Comparison of ENCODE assay signal across 12 cellular contexts in the genomic region with DNA sequence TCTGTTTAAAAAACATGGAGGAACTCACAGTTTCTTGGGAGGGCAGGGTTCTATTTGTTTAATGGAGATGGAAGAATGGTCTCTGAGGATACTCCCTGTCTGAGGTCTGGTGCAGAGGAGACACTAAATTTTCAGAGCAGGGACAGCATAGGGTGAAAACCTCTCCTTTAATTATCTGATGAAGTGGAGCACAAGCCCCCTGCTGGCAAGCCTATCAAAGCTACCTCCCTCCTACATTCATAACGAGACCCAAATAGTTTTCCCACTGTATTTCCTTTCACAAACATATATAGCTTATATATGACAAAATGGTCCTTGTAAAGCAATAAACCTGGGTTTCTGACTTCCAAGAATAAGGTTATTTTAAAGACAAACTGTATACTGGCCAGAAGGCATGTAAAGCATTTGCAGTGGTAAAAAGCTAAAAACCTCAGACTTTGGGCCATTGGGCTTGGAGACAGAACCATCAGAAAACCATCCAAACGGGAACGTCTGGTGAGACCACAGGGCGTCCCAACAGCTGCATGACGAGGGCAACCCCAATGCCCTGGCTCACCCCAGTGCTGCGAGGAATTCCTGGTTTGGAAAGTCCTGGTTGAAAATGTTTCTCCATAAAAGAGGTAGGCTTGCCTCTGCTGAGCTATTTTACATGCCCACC.
DNase-seq lines count a peak whose midpoint lies in the region; ATAC-seq and TF ChIP-seq lines count a peak whose summit lies in the region.
"Had no signal": no experiment of that assay in that cellular context is flagged by ENCODE, and none has a peak within 500 bp of the region (broad histone marks: within the 10 kb centered on the region; RNA-seq: fewer than 3 reads in every experiment).

No MANE protein-coding gene starts in this region.

- POLR2A ChIA-PET in BJ (lab: Charles Lee) (no interaction called here), RWPE1 (lab: Yijun Ruan, JAX; ENCODE audit: low non-redundant PET) (no interaction called here)

- CTCF ChIA-PET in BJ (lab: Yijun Ruan, JAX) = interaction anchor here (1.6 kb wide), 1 partner anchor 116 kb away, joined by 3 read pairs; no protein-coding TSS in a partner anchor
- CTCF ChIA-PET in RWPE1 (lab: Yijun Ruan, JAX) = interaction anchor here (0.5 to 1.5 kb wide), 6 partner anchors 19 to 476 kb away, joined by 3 to 5 read pairs (median 4); no protein-coding TSS in a partner anchor

- H3K27me3 ChIP-seq in BJ (ENCODE audit: control insufficient read depth, insufficient read depth, low read length) = no peaks in the 10 kb centered on the region
- H3K27me3 ChIP-seq in foreskin keratinocyte = no peaks in the 10 kb centered on the region
- H3K27me3 ChIP-seq in testis = no peaks in the 10 kb centered on the region
- H3K27me3 ChIP-seq: body of pancreas, uterus had no signal

- in situ Hi-C loops in GM13977 (cut with MboI; ENCODE audit: low pct_unique_long_range_greater_than_20kb, low sequenced_read_pairs, unreplicated experiment) = no loop called here

- no peak for DNase-seq in BJ (ENCODE audit: low read depth)
- DNase-seq in GM13977 (ENCODE audit: low spot score) = no peak
- peak; percentile 26 for DNase-seq in RWPE1 (ENCODE audit: low spot score)
- no peak for DNase-seq in foreskin keratinocyte
- DNase-seq in SW480 (ENCODE audit: low spot score) = no peak
- DNase-seq in germinal center (ENCODE audit: low spot score) = no peak
- DNase-seq in testis = no peak
- DNase-seq in ureter (ENCODE audit: low spot score) = no peak
- DNase-seq: activated effector memory CD4-positive, alpha-beta T cell treated with anti-CD3 and anti-CD28 coated beads, Interleukin-2, amount 50 U/mL, for 16 hours; body of pancreas; right cardiac atrium; uterus had no signal

- WGBS in testis, 2 donors = 86 to 92% methylated on average over 6 of the region's 6 CpGs

- H3K4me3 ChIP-seq in BJ (ENCODE audit: low read depth, low read length) (no peak overlapping the region), testis (no peak overlapping the region)
- H3K4me3 ChIP-seq: body of pancreas, uterus had no signal

- ATAC-seq in foreskin keratinocyte = no peak
- ATAC-seq: body of pancreas, right cardiac atrium had no signal

- H3K36me3 ChIP-seq in BJ (ENCODE audit: control insufficient read depth, insufficient read depth, low read length) (no peaks in the 10 kb centered on the region), testis (ENCODE audit: low read depth, missing control alignments) (no peaks in the 10 kb centered on the region)
- H3K36me3 ChIP-seq: uterus had no signal

- no peaks in the 10 kb centered on the region for H3K9me3 ChIP-seq in testis
- H3K9me3 ChIP-seq: body of pancreas, uterus had no signal

- no peak for TF ChIP-seq POLR2A in testis (IDR thresholded peaks at IDR 0.05)

- TF ChIP-seq CTCF in BJ (IDR thresholded peaks at IDR 0.05; ENCODE audit: insufficient read depth, low read depth, low read length) = 0 out of 2 replicates have a peak, but pooled peaks have one; percentile 14
- peak; percentile 10 for TF ChIP-seq CTCF in GM13977 (IDR thresholded peaks at IDR 0.05; ENCODE audit: extremely low read depth, insufficient read depth, missing control alignments)
- TF ChIP-seq CTCF in RWPE1 (conservative IDR thresholded peaks at IDR 0.05; ENCODE audit: low read depth) = no peak
- peak; percentile 47 for TF ChIP-seq CTCF in foreskin keratinocyte (conservative IDR thresholded peaks at IDR 0.05)
- no peak for TF ChIP-seq CTCF in testis (IDR thresholded peaks at IDR 0.05)

- no peak overlapping the region for H3K27ac ChIP-seq in RWPE1
- H3K27ac ChIP-seq in foreskin keratinocyte = no peak overlapping the region
- no peak overlapping the region for H3K27ac ChIP-seq in testis
- H3K27ac ChIP-seq: body of pancreas, uterus had no signal

- H3K4me1 ChIP-seq in foreskin keratinocyte = no peaks in the 10 kb centered on the region
- no peaks in the 10 kb centered on the region for H3K4me1 ChIP-seq in testis
- H3K4me1 ChIP-seq: body of pancreas, uterus had no signal

- intact Hi-C loops in testis (cut with DNase I; ENCODE audit: low total_unique reads) = no loop called here

Comparison
In these comparisons a context has a peak if more than half of its experiments do, and no peak if none do; other contexts are left out.
1. CTCF ChIP-seq: peak in BJ (single experiment), GM13977 (single experiment) and foreskin keratinocyte (single experiment); none in RWPE1 (single experiment) and testis (0 of 3).